ENCODE assay signal across 8 cellular contexts in genomic region chr22:46052331-46052771, GRCh38.
DNase-seq lines count a peak whose midpoint lies in the region; ATAC-seq, FAIRE-seq and TF ChIP-seq lines count a peak whose summit lies in the region.

No MANE protein-coding gene starts in this region.

- no peaks in the 10 kb centered on the region for H3K27me3 ChIP-seq in small intestine (ENCODE audit: control insufficient read depth in 2 of 2, insufficient read depth in 2 of 2, low read length in 2 of 2)

- 45 to 68% (median 57%) methylated on average over 6 of the region's 6 CpGs for WGBS in small intestine, 3 donors

- DNase-seq in HFFc6, result no peak
- DNase-seq in left cardiac atrium, result peak; percentile 26
- DNase-seq in small intestine, result no peak
- no peak for DNase-seq in DMS79 treated with DMSO at 0.1 percent for 48 hours (lab: John Stamatoyannopoulos, UW)
- no peak for DNase-seq in erythroblast (lab: John Stamatoyannopoulos, UW)
- DNase-seq in COLO668 (lab: John Stamatoyannopoulos, UW; ENCODE audit: unreplicated experiment), result no peak
- no peak for DNase-seq in stimulated activated CD4-positive, alpha-beta T cell treated with anti-CD3 and anti-CD28 coated beads, Interleukin-2, amount 100 ng/mL, for 24 hours

- no peak for TF ChIP-seq CTCF in HFFc6 (IDR thresholded peaks at IDR 0.05)

- intact Hi-C loops in left cardiac atrium (cut with DNase I), result no loop called here

- no peaks in the 10 kb centered on the region for H3K9me3 ChIP-seq in small intestine (ENCODE audit: control insufficient read depth, low read depth)

- peaks cover 52% of the 10 kb centered on the region for H3K4me1 Mint-ChIP-seq in HFFc6 (ENCODE audit: low read depth)
- peaks cover 42% of the 10 kb centered on the region for H3K4me1 Mint-ChIP-seq in activated naive CD8-positive, alpha-beta T cell (ENCODE audit: low read depth)

- no peak for ATAC-seq in left cardiac atrium

- peaks cover 5 to 9% of the 10 kb centered on the region in 2 donors for H3K4me1 ChIP-seq in small intestine (ENCODE audit: control insufficient read depth in 2 of 2, insufficient read depth in 1 of 2, low read depth in 1 of 2, low read length in 1 of 2)

- H3K27ac ChIP-seq in small intestine (ENCODE audit: low read depth in 1 of 2, low read length in 1 of 2), result peak overlapping the region; percentile 39 to 97

- peaks cover 3% of the 10 kb centered on the region for H3K27me3 Mint-ChIP-seq in HFFc6 (ENCODE audit: insufficient read depth)
- H3K27me3 Mint-ChIP-seq in activated naive CD8-positive, alpha-beta T cell, result no peaks in the 10 kb centered on the region

- TF ChIP-seq POLR2A in erythroblast (IDR thresholded peaks at IDR 0.05; ENCODE audit: low read length), result no peak

- H3K27ac Mint-ChIP-seq in HFFc6, result peak overlapping the region; percentile 91
- H3K27ac Mint-ChIP-seq in activated naive CD8-positive, alpha-beta T cell, result peak overlapping the region; percentile 97

- FAIRE-seq in small intestine (lab: Jason Lieb, UNC), result no peak

- H3K36me3 Mint-ChIP-seq in HFFc6 (ENCODE audit: low read depth), result no peaks in the 10 kb centered on the region; the same call in 1 of the 2 replicates
- no peaks in the 10 kb centered on the region for H3K36me3 Mint-ChIP-seq in activated naive CD8-positive, alpha-beta T cell

- H3K4me3 ChIP-seq in small intestine (ENCODE audit: low read depth in 1 of 2, low read length in 2 of 2), result no peak overlapping the region

- H3K36me3 ChIP-seq in small intestine (ENCODE audit: control insufficient read depth in 2 of 2, insufficient read depth in 2 of 2, low read length in 2 of 2), result no peaks in the 10 kb centered on the region

- no peaks in the 10 kb centered on the region for H3K9me3 Mint-ChIP-seq in HFFc6
- no peaks in the 10 kb centered on the region for H3K9me3 Mint-ChIP-seq in activated naive CD8-positive, alpha-beta T cell (ENCODE audit: low read depth)

- peak overlapping the region; percentile 92 for H3K4me3 Mint-ChIP-seq in HFFc6
- peak overlapping the region; percentile 90 for H3K4me3 Mint-ChIP-seq in activated naive CD8-positive, alpha-beta T cell
